ENCODE assay signal across 22 cellular contexts in genomic region chr3:135325096-135325495, GRCh38.
A peak's percentile ranks its signal among the peaks of the same experiment; 100 is the strongest.
DNase-seq lines count a peak whose midpoint lies in the region; ATAC-seq and TF ChIP-seq lines count a peak whose summit lies in the region.
"Had no signal": no experiment of that assay in that cellular context is flagged by ENCODE, and none has a peak within 500 bp of the region (broad histone marks: within the 10 kb centered on the region; RNA-seq: fewer than 3 reads in every experiment).

No MANE protein-coding gene starts in this region.

- H3K9me3 ChIP-seq in lung (ENCODE audit: control insufficient read depth in 2 of 2, insufficient read depth in 1 of 2, low read length in 1 of 2) (no peaks in the 10 kb centered on the region), left ventricle myocardium inferior (replicated peaks) (no peaks in the 10 kb centered on the region)
- H3K9me3 ChIP-seq: A549, ascending aorta, Caco-2, sigmoid colon, SJCRH30 had no signal

- intact Hi-C loops in left ventricle myocardium inferior (cut with micrococcal nuclease): no loop called here

- H3K27ac ChIP-seq in lung (ENCODE audit: low read depth in 1 of 2, low read length in 1 of 2) (no peak overlapping the region), left ventricle myocardium inferior (replicated peaks) (no peak overlapping the region)
- H3K27ac ChIP-seq: A549, ascending aorta, foreskin keratinocyte, sigmoid colon, SJCRH30 had no signal

- DNase-seq in NCI-H1436 (lab: John Stamatoyannopoulos, UW): peak; percentile 11
- no peak for DNase-seq in NCI-H1436 treated with DMSO at 0.1 percent for 48 hours (lab: John Stamatoyannopoulos, UW)
- peak; percentile 90 for DNase-seq in NCI-H1105 (lab: John Stamatoyannopoulos, UW)
- DNase-seq in NCI-H345 treated with DMSO at 0.1 percent for 48 hours (lab: John Stamatoyannopoulos, UW; ENCODE audit: unreplicated experiment): peak; percentile 35
- peak; percentile 33 for DNase-seq in lung (ENCODE audit: low spot score)
- DNase-seq in left ventricle myocardium inferior: no peak
- DNase-seq in HuH-7 (ENCODE audit: low spot score): no peak
- DNase-seq: activated CD4-positive, alpha-beta T cell treated with anti-CD3 and anti-CD28 coated beads for 48 hours; Caco-2; erythroblast; foreskin keratinocyte; hypothalamus; NCI-H1930; sigmoid colon; stimulated activated CD8-positive, alpha-beta memory T cell treated with anti-CD3 and anti-CD28 coated beads, Interleukin-4, amount 100 ng/mL, for 48 hours; T-helper 17 cell had no signal

- H3K4me1 ChIP-seq in lung (ENCODE audit: control insufficient read depth in 2 of 2, insufficient read depth in 2 of 2, low read length in 2 of 2): no peaks in the 10 kb centered on the region
- peaks cover 8% of the 10 kb centered on the region for H3K4me1 ChIP-seq in left ventricle myocardium inferior
- H3K4me1 ChIP-seq: A549, ascending aorta, foreskin keratinocyte, sigmoid colon, SJCRH30 had no signal

- TF ChIP-seq CTCF in lung (IDR thresholded peaks at IDR 0.05; ENCODE audit: control extremely low read depth, extremely low read depth): no peak
- no peak for TF ChIP-seq CTCF in left ventricle myocardium inferior (IDR thresholded peaks at IDR 0.05; ENCODE audit: borderline replicate concordance)

- H3K27me3 ChIP-seq in lung (ENCODE audit: control insufficient read depth, insufficient read depth) (no peaks in the 10 kb centered on the region), left ventricle myocardium inferior (ENCODE audit: low read depth) (peaks cover 70% of the 10 kb centered on the region)
- H3K27me3 ChIP-seq: ascending aorta, foreskin keratinocyte, sigmoid colon had no signal

- H3K36me3 ChIP-seq in lung (ENCODE audit: control insufficient read depth in 2 of 2, insufficient read depth in 2 of 2, low read length in 2 of 2) (no peaks in the 10 kb centered on the region), left ventricle myocardium inferior (no peaks in the 10 kb centered on the region)
- H3K36me3 ChIP-seq: ascending aorta, sigmoid colon, SJCRH30 had no signal

- ATAC-seq in lung (ENCODE audit: insufficient read depth, low FRiP score) (no peak), HG03432 (IDR thresholded peaks at IDR 0.05; ENCODE audit: unreplicated experiment) (no peak)
- ATAC-seq: A549; activated naive CD4-positive, alpha-beta T cell treated with anti-CD3 and anti-CD28 coated beads, Interleukin-2, amount 50 U/mL, for 72 hours; foreskin keratinocyte; Panc1; T-helper 17 cell had no signal

- H3K4me3 ChIP-seq in lung (no peak overlapping the region), left ventricle myocardium inferior (no peak overlapping the region)
- H3K4me3 ChIP-seq: A549, ascending aorta, sigmoid colon, SJCRH30 had no signal

- WGBS in lung, 2 donors: 50 to 74% methylated on average over 1 of the region's 1 CpG

Comparison
In these comparisons a context has a peak if more than half of its experiments do, and no peak if none do; other contexts are left out.
1. DNase-seq: peak in NCI-H1436 (single experiment), NCI-H1105 (single experiment), NCI-H345 treated with DMSO at 0.1 percent for 48 hours (single experiment) and lung (single experiment); none in NCI-H1436 treated with DMSO at 0.1 percent for 48 hours (single experiment), left ventricle myocardium inferior (single experiment) and HuH-7 (single experiment).